In genomic region chr17:31842416-31843381, GRCh38 we compare ENCODE assay signal across 8 cellular contexts. TPM values are rescaled to one million over a fixed set of nuclear protein-coding genes. Genes with fewer than 3 reads are reported as not detected.
A peak's percentile ranks its signal among the peaks of the same experiment; 100 is the strongest.
DNase-seq lines count a peak whose midpoint lies in the region; ATAC-seq and TF ChIP-seq lines count a peak whose summit lies in the region.

No MANE protein-coding gene starts in this region.

- TF ChIP-seq POLR2A in suprapubic skin (IDR thresholded peaks at IDR 0.05), result no peak

- H4K20me1 ChIP-seq in MM.1S (ENCODE audit: insufficient read depth, low read length), result no peaks in the 10 kb centered on the region

- H3K9me2 ChIP-seq in MM.1S (replicated peaks; ENCODE audit: insufficient read depth, low read length), result no peaks in the 10 kb centered on the region

- TF ChIP-seq EP300 in suprapubic skin (IDR thresholded peaks at IDR 0.05), result no peak

- no peaks in the 10 kb centered on the region for H3K27me3 Mint-ChIP-seq in activated naive CD4-positive, alpha-beta T cell treated with anti-CD3 and anti-CD28 coated beads for 36 hours (ENCODE audit: low read depth)

- H3K27me3 ChIP-seq in MM.1S (replicated peaks; ENCODE audit: insufficient read depth, low read length), result no peaks in the 10 kb centered on the region
- no peaks in the 10 kb centered on the region for H3K27me3 ChIP-seq in SJCRH30
- H3K27me3 ChIP-seq in suprapubic skin, result no peaks in the 10 kb centered on the region

- no peaks in the 10 kb centered on the region for H3K9me3 Mint-ChIP-seq in activated naive CD4-positive, alpha-beta T cell treated with anti-CD3 and anti-CD28 coated beads for 36 hours

- CTCF ChIA-PET in activated naive CD4-positive, alpha-beta T cell treated with anti-CD3 and anti-CD28 coated beads for 36 hours (lab: Charles Lee), result interaction anchor here (0.6 to 3.0 kb wide), 35 partner anchors 9 to 876 kb away, joined by 3 to 27 read pairs (median 3); no protein-coding TSS in a partner anchor

- peak overlapping the region; percentile 42; the same call in 1 of the 2 replicates for H2AFZ ChIP-seq in MM.1S (ENCODE audit: low read length)

- no peaks in the 10 kb centered on the region for H3K36me3 Mint-ChIP-seq in activated naive CD4-positive, alpha-beta T cell treated with anti-CD3 and anti-CD28 coated beads for 36 hours (ENCODE audit: low read depth)

- no peaks in the 10 kb centered on the region for H3F3A ChIP-seq in MM.1S (ENCODE audit: insufficient read depth, low read length)

- H3K4me1 ChIP-seq in MM.1S (ENCODE audit: low read length), result no peaks in the 10 kb centered on the region
- no peaks in the 10 kb centered on the region for H3K4me1 ChIP-seq in SJCRH30
- H3K4me1 ChIP-seq in suprapubic skin, result peaks cover 17% of the 10 kb centered on the region

- H3K27ac ChIP-seq in MM.1S (ENCODE audit: low read length) (no peak overlapping the region), SJCRH30 (no peak overlapping the region), suprapubic skin (peak overlapping the region; percentile 45)

- no peaks in the 10 kb centered on the region for H3K79me2 ChIP-seq in MM.1S (ENCODE audit: low read length)

- DNase-seq in DMS79 treated with DMSO at 0.1 percent for 48 hours (lab: John Stamatoyannopoulos, UW) (peak; percentile 85), MM.1S (peak; percentile 58), SJCRH30 (peak; percentile 69 to 89), glomerular visceral epithelial cell (ENCODE audit: extremely low spot score) (peak; percentile 75), omental fat pad (ENCODE audit: low spot score) (no peak), suprapubic skin (ENCODE audit: low spot score in 2 of 2) (peak; percentile 72 to 89)
- peak; percentile 79 for DNase-seq in activated naive CD4-positive, alpha-beta T cell treated with anti-CD3 and anti-CD28 coated beads for 36 hours

- H3K36me3 ChIP-seq in MM.1S (replicated peaks; ENCODE audit: insufficient read depth, low read length), result no peaks in the 10 kb centered on the region
- no peaks in the 10 kb centered on the region for H3K36me3 ChIP-seq in SJCRH30
- no peaks in the 10 kb centered on the region for H3K36me3 ChIP-seq in suprapubic skin

- no peak overlapping the region for H3K9ac ChIP-seq in MM.1S (ENCODE audit: low read length)

- no peak overlapping the region for H3K27ac Mint-ChIP-seq in activated naive CD4-positive, alpha-beta T cell treated with anti-CD3 and anti-CD28 coated beads for 36 hours

- TF ChIP-seq CTCF in MM.1S (IDR thresholded peaks at IDR 0.05; ENCODE audit: low read length) (peak; percentile 94), omental fat pad (IDR thresholded peaks at IDR 0.05) (peak in 2 of 3 donors; percentile 88 to 91), suprapubic skin (IDR thresholded peaks at IDR 0.05) (peak; percentile 95 to 98)

- H3K4me3 ChIP-seq in MM.1S (ENCODE audit: low read length) (no peak overlapping the region; the same call in 1 of the 2 replicates), SJCRH30 (no peak overlapping the region), suprapubic skin (peak overlapping the region; percentile 23)

- H3K4me2 ChIP-seq in MM.1S (ENCODE audit: low read depth, low read length), result peak overlapping the region; percentile 46; the same call in 1 of the 2 replicates

- 6% methylated on average over 23 of the region's 23 CpGs for WGBS in suprapubic skin

- intact Hi-C loops in activated naive CD4-positive, alpha-beta T cell treated with anti-CD3 and anti-CD28 coated beads for 36 hours (cut with micrococcal nuclease), result loop anchor here (1.0 to 10.0 kb wide), 5 partner anchors 58 to 453 kb away; no protein-coding TSS in a partner anchor

- ATAC-seq in omental fat pad (ENCODE audit: low FRiP score) (peak; percentile 87), HG03432 (IDR thresholded peaks at IDR 0.05; ENCODE audit: unreplicated experiment) (no peak)

- H3K4me3 Mint-ChIP-seq in activated naive CD4-positive, alpha-beta T cell treated with anti-CD3 and anti-CD28 coated beads for 36 hours, result no peak overlapping the region

- H3K9me3 ChIP-seq in MM.1S (replicated peaks; ENCODE audit: insufficient read depth, low read length), result no peaks in the 10 kb centered on the region
- no peaks in the 10 kb centered on the region for H3K9me3 ChIP-seq in SJCRH30 (replicated peaks)
- H3K9me3 ChIP-seq in suprapubic skin, result no peaks in the 10 kb centered on the region

- H3K4me1 Mint-ChIP-seq in activated naive CD4-positive, alpha-beta T cell treated with anti-CD3 and anti-CD28 coated beads for 36 hours (ENCODE audit: low read depth), result no peaks in the 10 kb centered on the region

RNA-seq across cellular contexts. Expression of gene COPRS, which starts 16.3 kb away (rescaled TPM):
- 94.7 and 95.5 TPM in 2 replicates for total RNA-seq in SJCRH30 (2014; rRNA removed; shearing (Covaris generic))
- 10 to 100 TPM; 34.4 to 37.6 TPM for total RNA-seq in activated naive CD4-positive, alpha-beta T cell treated with anti-CD3 and anti-CD28 coated beads for 36 hours
- total RNA-seq in omental fat pad, result 10 to 100 TPM; 39.2 to 76.1 (median 61.8) TPM
- 10 to 100 TPM; 31.6 to 52.1 (median 47.4) TPM for total RNA-seq in suprapubic skin

RNA-seq across cellular contexts. Expression of gene UTP6, which starts 58.8 kb away (rescaled TPM):
- total RNA-seq in SJCRH30 (2014; rRNA removed; shearing (Covaris generic)), result 70.9 and 81.6 TPM in 2 replicates
- total RNA-seq in activated naive CD4-positive, alpha-beta T cell treated with anti-CD3 and anti-CD28 coated beads for 36 hours, result 10 to 100 TPM; 86.1 to 89.6 TPM
- total RNA-seq in omental fat pad (10 to 100 TPM; 22.5 to 56.1 (median 31.9) TPM), suprapubic skin (10 to 100 TPM; 27.1 to 49.1 (median 31.1) TPM)
